ENCODE assay signal across 2 cellular contexts in genomic region chr10:59273453-59273852, GRCh38.
TF ChIP-seq lines count a peak whose summit lies in the region.

No MANE protein-coding gene starts in this region.

TF ChIP-seq in HepG2, 621 proteins besides CTCF, POLR2A, EP300 and RAD21 (continued from another document):
- TF ChIP-seq SNAPC4 (CRISPR knock-in tag; IDR thresholded peaks at IDR 0.05) (no peak), SUZ12 (IDR thresholded peaks at IDR 0.05; ENCODE audit: low read depth, low read length) (no peak), CEBPB (IDR thresholded peaks at IDR 0.05; ENCODE audit: borderline replicate concordance, low read depth, low read length) (peak; percentile 80)

TF ChIP-seq in neural cell, 6 proteins besides CTCF, POLR2A, EP300 and RAD21 (continued from another document):
- TF ChIP-seq REST (IDR thresholded peaks at IDR 0.05; ENCODE audit: borderline replicate concordance) (no peak), SMC3 (conservative IDR thresholded peaks at IDR 0.05; ENCODE audit: poor library complexity) (no peak), POLR2AphosphoS5 (IDR thresholded peaks at IDR 0.05) (no peak), TAF1 (IDR thresholded peaks at IDR 0.05; ENCODE audit: low read depth) (no peak)
